8 cellular contexts compared by ENCODE assay signal in genomic region chr2:216023055-216023648, GRCh38. TPM values are rescaled to one million over a fixed set of nuclear protein-coding genes. Genes with fewer than 3 reads are reported as not detected.
A peak's percentile ranks its signal among the peaks of the same experiment; 100 is the strongest.
DNase-seq lines count a peak whose midpoint lies in the region; ATAC-seq, FAIRE-seq and TF ChIP-seq lines count a peak whose summit lies in the region.

No MANE protein-coding gene starts in this region.

- H3K27me3 Mint-ChIP-seq in activated T-helper 1 cell treated with anti-CD3 and anti-CD28 coated beads, Interleukin-12 subunit alpha, Interleukin-12 subunit beta, Interleukin-2, Interleukin-4 antibody, amounts not matched to agents 30 ng/mL and 10 ng/mL and 1 ng/mL, durations not matched to agents 14 hours and 24 hours and 36 hours (ENCODE audit: insufficient read depth) = no peaks in the 10 kb centered on the region

- no peak for TF ChIP-seq CTCF in ovary (IDR thresholded peaks at IDR 0.05)

- H3K4me1 ChIP-seq in ovary (ENCODE audit: insufficient read depth) = no peaks in the 10 kb centered on the region

- peak; percentile 43 for DNase-seq in DMS153 (lab: John Stamatoyannopoulos, UW)
- DNase-seq in GM19239 (ENCODE audit: insufficient read length, low spot score) = no peak
- peak; percentile 88 for DNase-seq in NCI-H82 treated with DMSO at 0.1 percent for 48 hours (lab: John Stamatoyannopoulos, UW; ENCODE audit: unreplicated experiment)
- peak; percentile 30 for DNase-seq in activated T-helper 1 cell treated with anti-CD3 and anti-CD28 coated beads, Interleukin-12 subunit alpha, Interleukin-12 subunit beta, Interleukin-2, Interleukin-4 antibody, amounts not matched to agents 30 ng/mL and 10 ng/mL and 1 ng/mL, durations not matched to agents 14 hours and 24 hours and 36 hours (ENCODE audit: low spot score)
- DNase-seq in head of caudate nucleus = peak in 28 of 42 donors; percentile 14 to 74 (median 48)
- peak; percentile 69 for DNase-seq in stimulated activated CD4-positive, alpha-beta T cell treated with anti-CD3 and anti-CD28 coated beads, Interleukin-15, amount 100 ng/mL, for 24 hours
- no peak for DNase-seq in ovary

- TF ChIP-seq EP300 in ovary (IDR thresholded peaks at IDR 0.05) = no peak

- no peaks in the 10 kb centered on the region for H3K9me3 ChIP-seq in ovary

- H3K4me1 Mint-ChIP-seq in activated T-helper 1 cell treated with anti-CD3 and anti-CD28 coated beads, Interleukin-12 subunit alpha, Interleukin-12 subunit beta, Interleukin-2, Interleukin-4 antibody, amounts not matched to agents 30 ng/mL and 10 ng/mL and 1 ng/mL, durations not matched to agents 14 hours and 24 hours and 36 hours (ENCODE audit: low read depth) = peaks cover 8% of the 10 kb centered on the region

- peaks cover 5% of the 10 kb centered on the region for H3K36me3 Mint-ChIP-seq in activated T-helper 1 cell treated with anti-CD3 and anti-CD28 coated beads, Interleukin-12 subunit alpha, Interleukin-12 subunit beta, Interleukin-2, Interleukin-4 antibody, amounts not matched to agents 30 ng/mL and 10 ng/mL and 1 ng/mL, durations not matched to agents 14 hours and 24 hours and 36 hours (ENCODE audit: low read depth)

- H3K27ac Mint-ChIP-seq in activated T-helper 1 cell treated with anti-CD3 and anti-CD28 coated beads, Interleukin-12 subunit alpha, Interleukin-12 subunit beta, Interleukin-2, Interleukin-4 antibody, amounts not matched to agents 30 ng/mL and 10 ng/mL and 1 ng/mL, durations not matched to agents 14 hours and 24 hours and 36 hours = no peak overlapping the region

- intact Hi-C loops in activated T-helper 1 cell treated with anti-CD3 and anti-CD28 coated beads, Interleukin-12 subunit alpha, Interleukin-12 subunit beta, Interleukin-2, Interleukin-4 antibody, amounts not matched to agents 30 ng/mL and 10 ng/mL and 1 ng/mL, durations not matched to agents 14 hours and 24 hours and 36 hours (cut with micrococcal nuclease) = loop anchor here (1.0 kb wide), 1 partner anchor 73 kb away; no protein-coding TSS in a partner anchor
- intact Hi-C loops in head of caudate nucleus (cut with DNase I) = no loop called here
- intact Hi-C loops in ovary (cut with DNase I) = no loop called here

- WGBS in ovary, 3 donors = 37 to 45% (median 42%) methylated on average over 3 of the region's 3 CpGs

- peak; percentile 74 for ATAC-seq in HG03159 (IDR thresholded peaks at IDR 0.05; ENCODE audit: unreplicated experiment)

- no peaks in the 10 kb centered on the region for H3K9me3 Mint-ChIP-seq in activated T-helper 1 cell treated with anti-CD3 and anti-CD28 coated beads, Interleukin-12 subunit alpha, Interleukin-12 subunit beta, Interleukin-2, Interleukin-4 antibody, amounts not matched to agents 30 ng/mL and 10 ng/mL and 1 ng/mL, durations not matched to agents 14 hours and 24 hours and 36 hours

- H3K27ac ChIP-seq in ovary = no peak overlapping the region

- peak; percentile 93 for FAIRE-seq in GM19239 (lab: Jason Lieb, UNC)

- no peak overlapping the region for H3K4me3 Mint-ChIP-seq in activated T-helper 1 cell treated with anti-CD3 and anti-CD28 coated beads, Interleukin-12 subunit alpha, Interleukin-12 subunit beta, Interleukin-2, Interleukin-4 antibody, amounts not matched to agents 30 ng/mL and 10 ng/mL and 1 ng/mL, durations not matched to agents 14 hours and 24 hours and 36 hours

- H3K4me3 ChIP-seq in ovary = no peak overlapping the region

- no peak for TF ChIP-seq POLR2A in ovary (IDR thresholded peaks at IDR 0.05)

- no peaks in the 10 kb centered on the region for H3K27me3 ChIP-seq in ovary

- no peaks in the 10 kb centered on the region for H3K36me3 ChIP-seq in ovary

RNA-seq across cellular contexts. Expression of gene MREG, which starts 9.8 kb away (rescaled TPM):
- total RNA-seq in activated T-helper 1 cell treated with anti-CD3 and anti-CD28 coated beads, Interleukin-12 subunit alpha, Interleukin-12 subunit beta, Interleukin-2, Interleukin-4 antibody, amounts not matched to agents 30 ng/mL and 10 ng/mL and 1 ng/mL, durations not matched to agents 14 hours and 24 hours and 36 hours = 9.2 and 10.1 TPM in 2 replicates
- total RNA-seq in ovary = 1 to 10 TPM; 1.5 to 5.4 (median 2.2) TPM
- polyA plus RNA-seq in ovary = 1 to 10 TPM in 1 of 2 donors, under 1 TPM in 1; 0.85 to 1.8 TPM

RNA-seq across cellular contexts. Expression of gene PECR, which starts 58.5 kb away (rescaled TPM):
- total RNA-seq in activated T-helper 1 cell treated with anti-CD3 and anti-CD28 coated beads, Interleukin-12 subunit alpha, Interleukin-12 subunit beta, Interleukin-2, Interleukin-4 antibody, amounts not matched to agents 30 ng/mL and 10 ng/mL and 1 ng/mL, durations not matched to agents 14 hours and 24 hours and 36 hours = 14.0 and 17.6 TPM in 2 replicates
- 10 to 100 TPM in 4 of 7 donors, 1 to 10 TPM in 3; 7.0 to 15.0 (median 11.5) TPM for total RNA-seq in ovary
- 10 to 100 TPM in 1 of 2 donors, 1 to 10 TPM in 1; 8.6 to 11.9 TPM for polyA plus RNA-seq in ovary

RNA-seq across cellular contexts. Expression of gene TMEM169, which starts 58.6 kb away (rescaled TPM):
- 0.93 and 2.2 TPM in 2 replicates for total RNA-seq in activated T-helper 1 cell treated with anti-CD3 and anti-CD28 coated beads, Interleukin-12 subunit alpha, Interleukin-12 subunit beta, Interleukin-2, Interleukin-4 antibody, amounts not matched to agents 30 ng/mL and 10 ng/mL and 1 ng/mL, durations not matched to agents 14 hours and 24 hours and 36 hours
- total RNA-seq in ovary = under 1 TPM; 0.25 to 0.79 (median 0.37) TPM
- under 1 TPM; 0.24 to 0.65 TPM for polyA plus RNA-seq in ovary

Comparison
In these comparisons a context has a peak if more than half of its experiments do, and no peak if none do; other contexts are left out.
1. DNase-seq: peak in DMS153 (single experiment), NCI-H82 treated with DMSO at 0.1 percent for 48 hours (single experiment), activated T-helper 1 cell treated with anti-CD3 and anti-CD28 coated beads, Interleukin-12 subunit alpha, Interleukin-12 subunit beta, Interleukin-2, Interleukin-4 antibody, amounts not matched to agents 30 ng/mL and 10 ng/mL and 1 ng/mL, durations not matched to agents 14 hours and 24 hours and 36 hours (single experiment), head of caudate nucleus (28 of 42) and stimulated activated CD4-positive, alpha-beta T cell treated with anti-CD3 and anti-CD28 coated beads, Interleukin-15, amount 100 ng/mL, for 24 hours (single experiment); none in GM19239 (single experiment) and ovary (0 of 5).